ENCODE assay signal across 14 cellular contexts in the genomic region with DNA sequence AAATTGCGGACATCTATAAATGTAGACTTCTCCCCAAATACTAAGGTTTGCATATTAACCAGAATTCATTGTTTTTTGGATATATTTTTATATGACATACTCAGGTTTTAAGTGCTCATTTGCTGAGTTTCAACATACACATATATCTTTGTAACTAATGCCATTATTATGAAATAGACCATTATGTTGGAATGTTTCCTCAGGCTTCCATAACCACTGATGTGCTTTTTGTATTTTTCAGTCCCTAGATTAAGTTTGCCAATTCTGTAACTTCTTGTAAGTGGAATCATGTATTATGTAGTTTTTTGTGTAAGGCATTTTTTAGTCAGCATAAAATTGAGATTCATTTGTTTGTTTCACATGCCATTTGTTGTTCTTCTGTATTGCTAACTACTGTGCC.
DNase-seq lines count a peak whose midpoint lies in the region; ATAC-seq and TF ChIP-seq lines count a peak whose summit lies in the region.
"Had no signal": no experiment of that assay in that cellular context is flagged by ENCODE, and none has a peak within 500 bp of the region (broad histone marks: within the 10 kb centered on the region; RNA-seq: fewer than 3 reads in every experiment).

No MANE protein-coding gene starts in this region.

- H3K4me1 ChIP-seq in adipocyte (ENCODE audit: control insufficient read depth, insufficient read depth, low read length), result peaks cover 10% of the 10 kb centered on the region
- H3K4me1 ChIP-seq: BLaER1 had no signal

- no peaks in the 10 kb centered on the region for H3K9me3 ChIP-seq in adipocyte (ENCODE audit: control insufficient read depth, low read length)
- H3K9me3 ChIP-seq: BLaER1 had no signal

- H3K4me3 ChIP-seq in AG10803 (ENCODE audit: low read length) (no peak overlapping the region), adipocyte (ENCODE audit: low read length) (no peak overlapping the region)
- H3K4me3 ChIP-seq: BLaER1 had no signal

- no peak for TF ChIP-seq CTCF in AG10803 (conservative IDR thresholded peaks at IDR 0.05; ENCODE audit: low read length)

- peaks cover 32% of the 10 kb centered on the region for H3K36me3 ChIP-seq in adipocyte (ENCODE audit: control insufficient read depth, insufficient read depth, low read length, severe bottlenecking)

- ATAC-seq in GM19467 (IDR thresholded peaks at IDR 0.05; ENCODE audit: unreplicated experiment), result no peak
- ATAC-seq: CD8-positive, alpha-beta T cell; HepG2 had no signal

- H3K27me3 ChIP-seq in adipocyte (replicated peaks; ENCODE audit: control insufficient read depth, insufficient read depth, low read length), result no peaks in the 10 kb centered on the region
- H3K27me3 ChIP-seq: BLaER1 had no signal

- H3K9ac ChIP-seq in adipocyte (ENCODE audit: low read length), result no peak overlapping the region
- H3K9ac ChIP-seq: BLaER1 had no signal

- DNase-seq in AG10803 (ENCODE audit: low read depth) (peak; percentile 27), adipocyte (ENCODE audit: low read depth) (peak; percentile 60), fibroblast of gingiva (ENCODE audit: low read depth) (peak; percentile 64), NCI-H345 (lab: John Stamatoyannopoulos, UW) (no peak), NOMO-1 treated with dmso at 0.1 percent for 144 hours (lab: John Stamatoyannopoulos, UW; ENCODE audit: unreplicated experiment) (no peak)
- DNase-seq: ACHN; Calu3; CD8-positive, alpha-beta T cell; DMS79 treated with DMSO at 0.1 percent for 48 hours; GF-D8; H9 had no signal

Comparison
In these comparisons a context has a peak if more than half of its experiments do, and no peak if none do; other contexts are left out.
1. DNase-seq: peak in AG10803 (single experiment), adipocyte (single experiment) and fibroblast of gingiva (single experiment); none in NCI-H345 (single experiment) and NOMO-1 treated with dmso at 0.1 percent for 144 hours (single experiment).